ENCODE assay signal across 31 cellular contexts in genomic region chr3:143486611-143487010, GRCh38.
A peak's percentile ranks its signal among the peaks of the same experiment; 100 is the strongest.
DNase-seq lines count a peak whose midpoint lies in the region; ATAC-seq and TF ChIP-seq lines count a peak whose summit lies in the region.
"Had no signal": no experiment of that assay in that cellular context is flagged by ENCODE, and none has a peak within 500 bp of the region (broad histone marks: within the 10 kb centered on the region; RNA-seq: fewer than 3 reads in every experiment).

No MANE protein-coding gene starts in this region.

- no peaks in the 10 kb centered on the region for H3K27me3 Mint-ChIP-seq in MCF 10A (ENCODE audit: insufficient read depth, unreplicated experiment)
- H3K27me3 Mint-ChIP-seq: B cell; CD4-positive, alpha-beta memory T cell; CD4-positive, alpha-beta T cell; CD4-positive, CD25-positive, alpha-beta regulatory T cell; CD8-positive, alpha-beta memory T cell had no signal

- H3K9me3 Mint-ChIP-seq in MCF 10A (ENCODE audit: unreplicated experiment) = no peaks in the 10 kb centered on the region
- H3K9me3 Mint-ChIP-seq: CD4-positive, alpha-beta memory T cell; CD4-positive, alpha-beta T cell; CD4-positive, CD25-positive, alpha-beta regulatory T cell; CD8-positive, alpha-beta memory T cell; CD8-positive, alpha-beta T cell had no signal

- no peaks in the 10 kb centered on the region for H3K4me1 ChIP-seq in mammary epithelial cell (ENCODE audit: insufficient read depth, low read length)
- peaks cover 36% of the 10 kb centered on the region for H3K4me1 ChIP-seq in HAP-1
- H3K4me1 ChIP-seq: A549; BE2C; BLaER1; BLaER1 treated with 17β-estradiol and CSF1 and Interleukin-3, amounts not matched to agents 10 nM and 100 nM; Caco-2 had no signal

- H3K27ac ChIP-seq in mammary epithelial cell (ENCODE audit: insufficient read depth, low read depth, low read length) = no peak overlapping the region
- H3K27ac ChIP-seq: 22Rv1; A549; BLaER1; BLaER1 treated with 17β-estradiol and CSF1 and Interleukin-3, amounts not matched to agents 10 nM and 100 nM; C4-2B had no signal

- H3K36me3 ChIP-seq in mammary epithelial cell (ENCODE audit: insufficient read depth, low read length) (no peaks in the 10 kb centered on the region), HAP-1 (replicated peaks) (no peaks in the 10 kb centered on the region)
- H3K36me3 ChIP-seq: BE2C, BLaER1 had no signal

- H3K9me3 ChIP-seq in mammary epithelial cell (replicated peaks; ENCODE audit: insufficient read depth, low read length) = no peaks in the 10 kb centered on the region
- no peaks in the 10 kb centered on the region for H3K9me3 ChIP-seq in HAP-1
- H3K9me3 ChIP-seq: A549; BE2C; BLaER1; BLaER1 treated with 17β-estradiol and CSF1 and Interleukin-3, amounts not matched to agents 10 nM and 100 nM; Caco-2 had no signal

- CTCF ChIA-PET in MCF 10A (lab: Yijun Ruan, JAX) = no interaction called here
- CTCF ChIA-PET in mammary epithelial cell (lab: Charles Lee; ENCODE audit: low non-redundant PET) = no interaction called here

- ATAC-seq in GM18861 (IDR thresholded peaks at IDR 0.05; ENCODE audit: unreplicated experiment) = no peak
- ATAC-seq: A549; CD8-positive, alpha-beta T cell had no signal

- POLR2A ChIA-PET in MCF 10A (lab: Yijun Ruan, JAX) = no interaction called here

- in situ Hi-C loops in mammary epithelial cell (cut with MboI; ENCODE audit: low sequenced_read_pairs in 2 of 2) = no loop called here
- in situ Hi-C loops in HAP-1 (cut with MboI; ENCODE audit: low sequenced_read_pairs) = no loop called here

- H3K36me3 Mint-ChIP-seq in MCF 10A (ENCODE audit: insufficient read depth, unreplicated experiment) = no peaks in the 10 kb centered on the region

- H3K27me3 ChIP-seq in mammary epithelial cell (ENCODE audit: insufficient read depth, low read length) (no peaks in the 10 kb centered on the region), HAP-1 (ENCODE audit: low read depth) (no peaks in the 10 kb centered on the region)
- H3K27me3 ChIP-seq: BE2C; BLaER1; BLaER1 treated with 17β-estradiol and CSF1 and Interleukin-3, amounts not matched to agents 10 nM and 100 nM had no signal

- dilution Hi-C loops in mammary epithelial cell (cut with HindIII; ENCODE audit: low sequenced_read_pairs) = no loop called here

- no peak overlapping the region for H3K9ac ChIP-seq in mammary epithelial cell (ENCODE audit: insufficient read depth, low read length)
- H3K9ac ChIP-seq: BLaER1; BLaER1 treated with 17β-estradiol and CSF1 and Interleukin-3, amounts not matched to agents 10 nM and 100 nM had no signal

- BruUV-seq in MCF 10A (replicated peaks; lab: Mats Ljungman, UMichigan) (no TSS peak), mammary epithelial cell (replicated peaks; lab: Mats Ljungman, UMichigan) (no TSS peak)

- no peak overlapping the region for H3K4me2 ChIP-seq in mammary epithelial cell (ENCODE audit: insufficient read depth, low read depth, low read length)
- H3K4me2 ChIP-seq: A549; BLaER1; BLaER1 treated with 17β-estradiol and CSF1 and Interleukin-3, amounts not matched to agents 10 nM and 100 nM had no signal

- H4K20me1 ChIP-seq in mammary epithelial cell (ENCODE audit: insufficient read depth, low read length) = no peaks in the 10 kb centered on the region
- H4K20me1 ChIP-seq: BLaER1; BLaER1 treated with 17β-estradiol and CSF1 and Interleukin-3, amounts not matched to agents 10 nM and 100 nM had no signal

- H3K4me1 Mint-ChIP-seq in MCF 10A (ENCODE audit: insufficient read depth, unreplicated experiment) = no peaks in the 10 kb centered on the region
- H3K4me1 Mint-ChIP-seq: CD14-positive monocyte; CD4-positive, alpha-beta memory T cell; CD8-positive, alpha-beta memory T cell had no signal

- H3K4me3 ChIP-seq in mammary epithelial cell (replicated peaks in 1 of 3; ENCODE audit: insufficient read depth in 1 of 3, low read depth in 2 of 3, low read length in 3 of 3) (no peak overlapping the region), HAP-1 (no peak overlapping the region)
- H3K4me3 ChIP-seq: A549; BLaER1; BLaER1 treated with 17β-estradiol and CSF1 and Interleukin-3, amounts not matched to agents 10 nM and 100 nM had no signal

- no peak for TF ChIP-seq CTCF in MCF 10A (IDR thresholded peaks at IDR 0.05; ENCODE audit: unreplicated experiment)
- TF ChIP-seq CTCF in mammary epithelial cell (conservative IDR thresholded peaks at IDR 0.05 in 1 of 2, IDR thresholded peaks at IDR 0.05 in 1 of 2; ENCODE audit: extremely low read depth in 1 of 2, insufficient read depth in 1 of 2, low read depth in 1 of 2, low read length in 2 of 2) = no peak

- DNase-seq in MCF 10A (ENCODE audit: unreplicated experiment) (no peak), mammary epithelial cell (no peak), HAP-1 (ENCODE audit: low spot score in 2 of 2) (peak; percentile 29 to 95)
- DNase-seq: 8988T; ACHN; AML-193; BE2C; C1 segment of cervical spinal cord; Caco-2; Calu3; CD4-positive, alpha-beta memory T cell; CD4-positive, alpha-beta T cell; CD4-positive, CD25-positive, alpha-beta regulatory T cell; CD8-positive, alpha-beta memory T cell; CD8-positive, alpha-beta T cell; COR-L47; DMS 273 treated with DMSO at 0.1 percent for 48 hours; DMS153; DMS53; DMS79; DMS79 treated with DMSO at 0.1 percent for 48 hours; DND-41; EL had no signal

- no peak overlapping the region for H2AFZ ChIP-seq in mammary epithelial cell (ENCODE audit: low read depth, low read length)

- intact Hi-C loops in MCF 10A (cut with micrococcal nuclease) = no loop called here
- intact Hi-C loops in mammary epithelial cell (cut with micrococcal nuclease) = no loop called here

- H3K27ac Mint-ChIP-seq in MCF 10A (ENCODE audit: low read depth, unreplicated experiment) = peak overlapping the region; percentile 35
- H3K27ac Mint-ChIP-seq: B cell; CD14-positive monocyte; CD4-positive, alpha-beta memory T cell; CD4-positive, alpha-beta T cell; CD4-positive, CD25-positive, alpha-beta regulatory T cell; CD8-positive, alpha-beta memory T cell; CD8-positive, alpha-beta T cell had no signal

- H3K4me3 Mint-ChIP-seq in MCF 10A (ENCODE audit: unreplicated experiment) = no peak overlapping the region
- H3K4me3 Mint-ChIP-seq: B cell; CD14-positive monocyte; CD4-positive, alpha-beta memory T cell; CD4-positive, alpha-beta T cell; CD4-positive, CD25-positive, alpha-beta regulatory T cell; CD8-positive, alpha-beta memory T cell; CD8-positive, alpha-beta T cell had no signal

- H3K79me2 ChIP-seq in mammary epithelial cell (ENCODE audit: insufficient read depth, low read length) = no peaks in the 10 kb centered on the region

Comparison
In these comparisons a context has a peak if more than half of its experiments do, and no peak if none do; other contexts are left out.
1. DNase-seq: peak in HAP-1 (2 of 2); none in MCF 10A (single experiment) and mammary epithelial cell (single experiment).